12 cellular contexts compared by ENCODE assay signal in the genomic region with DNA sequence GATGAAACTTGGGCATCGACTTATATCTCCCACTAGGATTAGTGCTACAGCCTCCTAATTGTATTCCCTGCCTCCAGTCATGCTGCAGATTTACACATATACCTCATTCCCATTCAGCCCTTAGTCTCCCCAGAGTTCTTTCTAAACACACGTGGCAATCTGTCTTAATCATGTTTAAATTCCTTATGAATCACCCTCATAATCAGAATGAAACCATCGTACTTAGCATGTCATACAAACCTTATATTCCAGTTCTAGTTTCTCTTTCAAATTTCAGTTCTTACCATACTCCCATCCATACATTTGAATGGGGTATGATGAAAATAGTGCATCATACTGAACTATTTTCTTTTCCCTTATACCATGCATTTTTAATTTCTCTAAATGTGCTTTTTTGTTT. TPM values are rescaled to one million over a fixed set of nuclear protein-coding genes. Genes with fewer than 3 reads are reported as not detected.
DNase-seq lines count a peak whose midpoint lies in the region; ATAC-seq and TF ChIP-seq lines count a peak whose summit lies in the region.
"Had no signal": no experiment of that assay in that cellular context is flagged by ENCODE, and none has a peak within 500 bp of the region (broad histone marks: within the 10 kb centered on the region; RNA-seq: fewer than 3 reads in every experiment).

No MANE protein-coding gene starts in this region.

- WGBS in stomach, 5 donors, result 34 to 58% (median 51%) methylated on average over 3 of the region's 3 CpGs

- peak; percentile 92 for ATAC-seq in GM18511 (IDR thresholded peaks at IDR 0.05; ENCODE audit: unreplicated experiment)
- ATAC-seq in GM21447 (IDR thresholded peaks at IDR 0.05; ENCODE audit: unreplicated experiment), result peak; percentile 79
- ATAC-seq in HG03354 (IDR thresholded peaks at IDR 0.05; ENCODE audit: poor library complexity, severe bottlenecking, unreplicated experiment), result peak; percentile 68

- POLR2A ChIA-PET in RWPE1 (lab: Yijun Ruan, JAX; ENCODE audit: low non-redundant PET), result no interaction called here

- peak; percentile 3 for DNase-seq in fibroblast of gingiva (ENCODE audit: low read depth)
- no peak for DNase-seq in AG20443 (ENCODE audit: low spot score)
- no peak for DNase-seq in stomach
- no peak for DNase-seq in RWPE1 (ENCODE audit: low spot score)
- DNase-seq in NCI-H526 treated with DMSO at 0.1 percent for 48 hours (lab: John Stamatoyannopoulos, UW), result no peak
- DNase-seq: naive B cell, NCI-H1694 treated with DMSO at 0.1 percent for 48 hours had no signal

- H3K4me3 ChIP-seq in stomach, result no peak overlapping the region

- H3K27ac ChIP-seq in stomach (no peak overlapping the region), RWPE1 (no peak overlapping the region)

- TF ChIP-seq POLR2A in stomach (IDR thresholded peaks at IDR 0.05), result no peak

- CTCF ChIA-PET in RWPE1 (lab: Yijun Ruan, JAX), result interaction anchor here (0.5 kb wide), 1 partner anchor 226 kb away, joined by 3 read pairs; no protein-coding TSS in a partner anchor

- H3K9me3 ChIP-seq in stomach, result peaks cover 0 to 12% (median 6%) of the 10 kb centered on the region in 4 donors

- H3K4me1 ChIP-seq in stomach, result no peaks in the 10 kb centered on the region

- no peaks in the 10 kb centered on the region for H3K36me3 ChIP-seq in stomach

- TF ChIP-seq CTCF in stomach (IDR thresholded peaks at IDR 0.05) (no peak), RWPE1 (conservative IDR thresholded peaks at IDR 0.05; ENCODE audit: low read depth) (no peak)

- no peak for TF ChIP-seq EP300 in stomach (IDR thresholded peaks at IDR 0.05)

- H3K27me3 ChIP-seq in stomach, result no peaks in the 10 kb centered on the region

- intact Hi-C loops in stomach (cut with DNase I; ENCODE audit: low total_unique reads), result no loop called here

RNA-seq across cellular contexts. Expression of gene OR10A2, which starts 6.0 kb away (rescaled TPM):
- not detected for total RNA-seq in stomach
- polyA plus RNA-seq in stomach, result not detected
- total RNA-seq: endothelial cell of umbilical vein, skeletal muscle tissue had no signal
- polyA plus RNA-seq: endothelial cell of umbilical vein had no signal

RNA-seq across cellular contexts. Expression of gene OR10A5, which starts 11.4 kb away (rescaled TPM):
- total RNA-seq in stomach, result not detected
- not detected for polyA plus RNA-seq in stomach
- total RNA-seq: endothelial cell of umbilical vein, skeletal muscle tissue had no signal
- polyA plus RNA-seq: endothelial cell of umbilical vein had no signal

RNA-seq across cellular contexts. Expression of gene OR10A4, which starts 19.6 kb away (rescaled TPM):
- total RNA-seq in stomach, result not detected
- not detected for polyA plus RNA-seq in stomach
- total RNA-seq: endothelial cell of umbilical vein, skeletal muscle tissue had no signal
- polyA plus RNA-seq: endothelial cell of umbilical vein had no signal

RNA-seq across cellular contexts. Expression of gene OR2D2, which starts 35.4 kb away (rescaled TPM):
- total RNA-seq in stomach, result not detected
- polyA plus RNA-seq in stomach, result not detected
- total RNA-seq: skeletal muscle tissue had no signal

RNA-seq across cellular contexts. Expression of gene OR6A2, which starts 57.4 kb away (rescaled TPM):
- total RNA-seq in stomach, result under 1 TPM in 1 of 5 donors, not detected in 4; 0.55 TPM
- polyA plus RNA-seq in stomach, result not detected
